In genomic region chr12:30753233-30753632, GRCh38 we compare ENCODE assay signal across 8 cellular contexts. TPM values are rescaled to one million over a fixed set of nuclear protein-coding genes. Genes with fewer than 3 reads are reported as not detected.
DNase-seq lines count a peak whose midpoint lies in the region; ATAC-seq and TF ChIP-seq lines count a peak whose summit lies in the region.

No MANE protein-coding gene starts in this region.

- in situ Hi-C loops in astrocyte of the spinal cord (cut with HindIII; ENCODE audit: low sequenced_read_pairs), result no loop called here

- H3K4me3 Mint-ChIP-seq in natural killer cell, result peak overlapping the region; percentile 94

- H3K9me3 Mint-ChIP-seq in natural killer cell, result no peaks in the 10 kb centered on the region

- peak; percentile 64 for TF ChIP-seq CTCF in astrocyte of the spinal cord (IDR thresholded peaks at IDR 0.05; ENCODE audit: low read depth, low read length)
- TF ChIP-seq CTCF in natural killer cell (IDR thresholded peaks at IDR 0.05), result no peak

- peak overlapping the region; percentile 82 to 87 for H3K27ac Mint-ChIP-seq in natural killer cell

- intact Hi-C loops in natural killer cell (cut with micrococcal nuclease) (loop anchor here (10.0 kb wide), 1 partner anchor 972 kb away; the partner anchor contains the start of gene AMN1), left colon (cut with DNase I, micrococcal nuclease) (no loop called here)

- peaks cover 34 to 55% of the 10 kb centered on the region in 2 donors for H3K4me1 Mint-ChIP-seq in natural killer cell

- H3K4me3 ChIP-seq in astrocyte of the spinal cord (ENCODE audit: low read depth, low read length), result peak overlapping the region; percentile 77

- peak; percentile 18 for DNase-seq in stimulated activated CD4-positive, alpha-beta T cell treated with anti-CD3 and anti-CD28 coated beads, Interleukin-4, amount 100 ng/mL, for 1 hour
- DNase-seq in stimulated activated CD4-positive, alpha-beta T cell treated with anti-CD3 and anti-CD28 coated beads, Interleukin-12 subunit alpha, Interleukin-12 subunit beta, amount 100 ng/mL, for 4 hours, result no peak
- DNase-seq in NCI-H69 (lab: John Stamatoyannopoulos, UW) (peak; percentile 95), astrocyte of the spinal cord (ENCODE audit: low read depth, low spot score) (peak; percentile 53), natural killer cell (no peak), COLO829 (ENCODE audit: low spot score) (no peak), left colon (no peak)

- no peaks in the 10 kb centered on the region for H3K27me3 Mint-ChIP-seq in natural killer cell (ENCODE audit: low read depth in 2 of 2)

- no peak for ATAC-seq in natural killer cell
- ATAC-seq in GM19455 (IDR thresholded peaks at IDR 0.05; ENCODE audit: unreplicated experiment), result no peak
- ATAC-seq in left colon, result no peak

- no peaks in the 10 kb centered on the region for H3K36me3 Mint-ChIP-seq in natural killer cell

RNA-seq across cellular contexts. Expression of gene CAPRIN2, which starts 1.5 kb away (rescaled TPM):
- total RNA-seq in natural killer cell (10 to 100 TPM; 38.1 to 53.2 (median 38.7) TPM), left colon (10 to 100 TPM; 10.3 to 13.9 TPM)

RNA-seq across cellular contexts. Expression of gene IPO8, which starts 57.6 kb away (rescaled TPM):
- total RNA-seq in natural killer cell (10 to 100 TPM; 42.6 to 54.8 (median 49.2) TPM), left colon (10 to 100 TPM; 63.9 to 65.5 TPM)

Comparison
In these comparisons a context has a peak if more than half of its experiments do, and no peak if none do; other contexts are left out.
1. DNase-seq: peak in stimulated activated CD4-positive, alpha-beta T cell treated with anti-CD3 and anti-CD28 coated beads, Interleukin-4, amount 100 ng/mL, for 1 hour (single experiment), NCI-H69 (single experiment) and astrocyte of the spinal cord (single experiment); none in stimulated activated CD4-positive, alpha-beta T cell treated with anti-CD3 and anti-CD28 coated beads, Interleukin-12 subunit alpha, Interleukin-12 subunit beta, amount 100 ng/mL, for 4 hours (single experiment), natural killer cell (single experiment), COLO829 (single experiment) and left colon (0 of 2).